ENCODE assay signal across 15 cellular contexts in the genomic region with DNA sequence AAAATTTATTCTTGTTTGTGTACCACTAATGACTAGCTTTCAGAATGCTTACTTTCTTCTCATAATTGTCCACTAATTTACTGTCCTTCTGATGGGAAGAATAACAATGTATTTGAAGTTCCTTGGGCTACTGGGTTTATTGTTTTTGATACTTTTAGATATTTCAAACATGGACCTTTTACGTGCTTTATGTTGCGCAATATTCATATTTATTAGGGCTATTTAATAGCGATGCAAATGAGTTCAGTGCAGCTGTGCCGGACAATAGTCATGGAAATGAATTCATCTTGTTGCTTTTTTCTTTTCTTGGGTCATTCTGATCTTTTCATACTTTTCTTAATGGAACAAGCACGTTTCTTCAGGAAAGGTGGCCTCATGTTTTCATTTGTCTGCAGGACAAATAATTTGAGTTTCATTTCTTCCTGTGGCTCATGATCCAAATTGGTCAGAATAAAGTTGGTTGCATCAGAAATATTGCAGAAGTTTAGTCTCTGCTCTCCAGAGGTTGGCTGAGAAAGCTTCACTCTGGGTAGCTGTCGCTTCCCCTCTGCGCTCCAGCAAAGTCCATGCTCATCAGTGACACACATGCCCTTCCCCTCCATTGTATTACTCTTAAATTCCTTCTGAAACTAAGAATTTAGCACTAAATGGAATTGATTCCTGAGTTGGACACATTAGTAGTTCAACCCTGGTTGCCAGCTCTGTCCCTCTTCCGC.
DNase-seq lines count a peak whose midpoint lies in the region; ATAC-seq and TF ChIP-seq lines count a peak whose summit lies in the region.
"Had no signal": no experiment of that assay in that cellular context is flagged by ENCODE, and none has a peak within 500 bp of the region (broad histone marks: within the 10 kb centered on the region; RNA-seq: fewer than 3 reads in every experiment).

No MANE protein-coding gene starts in this region.

- no peak for TF ChIP-seq CTCF in WTC11 (IDR thresholded peaks at IDR 0.05)
- TF ChIP-seq CTCF in fibroblast of the aortic adventitia (IDR thresholded peaks at IDR 0.05; ENCODE audit: insufficient read depth, low read length), result no peak
- no peak for TF ChIP-seq CTCF in uterus (IDR thresholded peaks at IDR 0.05)
- no peak for TF ChIP-seq CTCF in neural progenitor cell (IDR thresholded peaks at IDR 0.05)
- TF ChIP-seq CTCF in type B pancreatic cell (conservative IDR thresholded peaks at IDR 0.05), result no peak

- H3K9ac ChIP-seq in neural progenitor cell, result no peak overlapping the region

- H3K27me3 Mint-ChIP-seq in WTC11 (ENCODE audit: low read depth) (no peaks in the 10 kb centered on the region), neural progenitor cell (ENCODE audit: insufficient read depth, low read depth) (peaks cover 2% of the 10 kb centered on the region), type B pancreatic cell (no peaks in the 10 kb centered on the region)
- no peaks in the 10 kb centered on the region for H3K27me3 Mint-ChIP-seq in activated CD4-positive, alpha-beta memory T cell treated with anti-CD3 and anti-CD28 coated beads for 36 hours

- POLR2A ChIA-PET in WTC11 (lab: Charles Lee), result no interaction called here
- POLR2A ChIA-PET in activated CD4-positive, alpha-beta memory T cell treated with anti-CD3 and anti-CD28 coated beads for 36 hours (lab: Charles Lee), result no interaction called here

- H3K4me1 Mint-ChIP-seq in WTC11 (peaks cover 24% of the 10 kb centered on the region), neural progenitor cell (peaks cover 34% of the 10 kb centered on the region), type B pancreatic cell (ENCODE audit: unreplicated experiment) (peaks cover 27% of the 10 kb centered on the region)
- H3K4me1 Mint-ChIP-seq in activated CD4-positive, alpha-beta memory T cell treated with anti-CD3 and anti-CD28 coated beads for 36 hours (ENCODE audit: low read depth), result peaks cover 59% of the 10 kb centered on the region
- H3K4me1 Mint-ChIP-seq: activated B cell treated with CpG ODN at 0.5 μM for 24 hours had no signal

- H3K79me2 ChIP-seq in neural progenitor cell (ENCODE audit: low read depth), result no peaks in the 10 kb centered on the region

- no peaks in the 10 kb centered on the region for H3K27me3 ChIP-seq in uterus
- no peaks in the 10 kb centered on the region for H3K27me3 ChIP-seq in neural progenitor cell

- no peak overlapping the region for H2AFZ ChIP-seq in neural progenitor cell (replicated peaks)

- TF ChIP-seq POLR2A in uterus (IDR thresholded peaks at IDR 0.05), result no peak

- H3K36me3 Mint-ChIP-seq in WTC11, result no peaks in the 10 kb centered on the region
- H3K36me3 Mint-ChIP-seq in neural progenitor cell, result peaks cover under 1% of the 10 kb centered on the region
- no peaks in the 10 kb centered on the region for H3K36me3 Mint-ChIP-seq in activated CD4-positive, alpha-beta memory T cell treated with anti-CD3 and anti-CD28 coated beads for 36 hours
- peaks cover 1% of the 10 kb centered on the region for H3K36me3 Mint-ChIP-seq in type B pancreatic cell

- H3K9me3 Mint-ChIP-seq in WTC11 (no peaks in the 10 kb centered on the region), neural progenitor cell (peaks cover 4% of the 10 kb centered on the region), type B pancreatic cell (no peaks in the 10 kb centered on the region)
- H3K9me3 Mint-ChIP-seq in activated CD4-positive, alpha-beta memory T cell treated with anti-CD3 and anti-CD28 coated beads for 36 hours, result no peaks in the 10 kb centered on the region
- H3K9me3 Mint-ChIP-seq: activated T-cell treated with anti-CD3 and anti-CD28 coated beads, Interleukin-2, amount 50 U/mL, for 4 hours had no signal

- H3K4me3 ChIP-seq in fibroblast of the aortic adventitia (ENCODE audit: low read depth, low read length) (peak overlapping the region; percentile 32), uterus (peak overlapping the region; percentile 5 to 9), neural progenitor cell (no peak overlapping the region)

- no peak overlapping the region for H3K4me2 ChIP-seq in neural progenitor cell

- H3K9me3 ChIP-seq in uterus (no peaks in the 10 kb centered on the region), neural progenitor cell (ENCODE audit: low read depth) (no peaks in the 10 kb centered on the region)

- peaks cover 0 to 7% of the 10 kb centered on the region in 2 donors for H3K4me1 ChIP-seq in uterus
- no peaks in the 10 kb centered on the region for H3K4me1 ChIP-seq in neural progenitor cell

- H3K4me3 Mint-ChIP-seq in WTC11, result no peak overlapping the region
- H3K4me3 Mint-ChIP-seq in neural progenitor cell, result no peak overlapping the region
- H3K4me3 Mint-ChIP-seq in activated CD4-positive, alpha-beta memory T cell treated with anti-CD3 and anti-CD28 coated beads for 36 hours, result no peak overlapping the region
- H3K4me3 Mint-ChIP-seq in type B pancreatic cell, result no peak overlapping the region
- H3K4me3 Mint-ChIP-seq: activated B cell treated with CpG ODN at 0.5 μM for 24 hours; activated T-cell treated with anti-CD3 and anti-CD28 coated beads, Interleukin-2, amount 50 U/mL, for 4 hours had no signal

- DNase-seq in SIG-M5 treated with dmso at 0.1 percent for 504 hours (lab: John Stamatoyannopoulos, UW; ENCODE audit: unreplicated experiment) (peak; percentile 11), SIG-M5 (lab: John Stamatoyannopoulos, UW) (no peak), WTC11 (ENCODE audit: low spot score) (no peak), fibroblast of the aortic adventitia (ENCODE audit: low read depth) (peak; percentile 37), uterus (no peak), neural progenitor cell (ENCODE audit: low spot score) (no peak), type B pancreatic cell (ENCODE audit: extremely low spot score, unreplicated experiment) (no peak)
- DNase-seq in activated CD4-positive, alpha-beta memory T cell treated with anti-CD3 and anti-CD28 coated beads for 36 hours, result no peak
- DNase-seq: activated B cell treated with CpG ODN at 0.5 μM for 24 hours; activated T-cell treated with anti-CD3 and anti-CD28 coated beads, Interleukin-2, amount 50 U/mL, for 4 hours; DMS53; left colon; stimulated activated CD4-positive, alpha-beta T cell treated with anti-CD3 and anti-CD28 coated beads, Interleukin-2, amount 100 ng/mL, for 24 hours; stimulated activated naive CD8-positive, alpha-beta T cell treated with anti-CD3 and anti-CD28 coated beads, Interleukin-15, Interleukin-2, amounts not matched to agents 100 U/mL and 50 U/mL, for 24 hours had no signal

- H3K36me3 ChIP-seq in uterus (no peaks in the 10 kb centered on the region), neural progenitor cell (no peaks in the 10 kb centered on the region)

- intact Hi-C loops in uterus (cut with DNase I; ENCODE audit: low total_unique reads), result no loop called here
- intact Hi-C loops in activated CD4-positive, alpha-beta memory T cell treated with anti-CD3 and anti-CD28 coated beads for 36 hours (cut with micrococcal nuclease), result loop anchor here (10.0 kb wide), 1 partner anchor 244 kb away; no protein-coding TSS in a partner anchor

- H4K20me1 ChIP-seq in neural progenitor cell (ENCODE audit: low read depth), result no peaks in the 10 kb centered on the region

- no peaks in the 10 kb centered on the region for H3F3A ChIP-seq in neural progenitor cell (ENCODE audit: low read depth)

- H3K27ac Mint-ChIP-seq in WTC11 (peak overlapping the region; percentile 34), neural progenitor cell (no peak overlapping the region), type B pancreatic cell (no peak overlapping the region)
- no peak overlapping the region for H3K27ac Mint-ChIP-seq in activated CD4-positive, alpha-beta memory T cell treated with anti-CD3 and anti-CD28 coated beads for 36 hours
- H3K27ac Mint-ChIP-seq: activated B cell treated with CpG ODN at 0.5 μM for 24 hours had no signal

- CTCF ChIA-PET in WTC11 (lab: Charles Lee), result interaction anchor here (1.6 kb wide), 1 partner anchor 230 kb away, joined by 4 read pairs; no protein-coding TSS in a partner anchor
- CTCF ChIA-PET in activated CD4-positive, alpha-beta memory T cell treated with anti-CD3 and anti-CD28 coated beads for 36 hours (lab: Charles Lee), result interaction anchor here (1.1 to 2.2 kb wide), 2 partner anchors 135 to 196 kb away, joined by 3 to 7 read pairs; no protein-coding TSS in a partner anchor

- no peak for ATAC-seq in WTC11
- ATAC-seq: activated T-cell treated with anti-CD3 and anti-CD28 coated beads, Interleukin-2, amount 50 U/mL, for 4 hours; left colon; stimulated activated naive CD8-positive, alpha-beta T cell treated with anti-CD3 and anti-CD28 coated beads, Interleukin-15, Interleukin-2, amounts not matched to agents 100 U/mL and 50 U/mL, for 24 hours had no signal

- H3K27ac ChIP-seq in uterus, result peak overlapping the region; percentile 84 to 90
- no peak overlapping the region for H3K27ac ChIP-seq in neural progenitor cell
- H3K27ac ChIP-seq: 22Rv1 had no signal

TF ChIP-seq in WTC11, 78 proteins besides CTCF, POLR2A, EP300 and RAD21 (continues in another document):
- no peak for TF ChIP-seq ZNF423 (CRISPR knock-in tag; IDR thresholded peaks at IDR 0.05)
- no peak for TF ChIP-seq ZNF396 (CRISPR knock-in tag; IDR thresholded peaks at IDR 0.05; ENCODE audit: borderline replicate concordance)
- TF ChIP-seq, protein P1, sequence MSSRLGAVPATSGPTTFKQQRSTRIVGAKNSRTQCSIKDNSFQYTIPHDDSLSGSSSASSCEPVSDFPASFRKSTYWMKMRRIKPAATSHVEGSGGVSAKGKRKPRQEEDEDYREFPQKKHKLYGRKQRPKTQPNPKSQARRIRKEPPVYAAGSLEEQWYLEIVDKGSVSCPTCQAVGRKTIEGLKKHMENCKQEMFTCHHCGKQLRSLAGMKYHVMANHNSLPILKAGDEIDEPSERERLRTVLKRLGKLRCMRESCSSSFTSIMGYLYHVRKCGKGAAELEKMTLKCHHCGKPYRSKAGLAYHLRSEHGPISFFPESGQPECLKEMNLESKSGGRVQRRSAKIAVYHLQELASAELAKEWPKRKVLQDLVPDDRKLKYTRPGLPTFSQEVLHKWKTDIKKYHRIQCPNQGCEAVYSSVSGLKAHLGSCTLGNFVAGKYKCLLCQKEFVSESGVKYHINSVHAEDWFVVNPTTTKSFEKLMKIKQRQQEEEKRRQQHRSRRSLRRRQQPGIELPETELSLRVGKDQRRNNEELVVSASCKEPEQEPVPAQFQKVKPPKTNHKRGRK (CRISPR knock-in tag; IDR thresholded peaks at IDR 0.05; ENCODE audit: borderline replicate concordance), result no peak
- TF ChIP-seq TEAD4 (CRISPR knock-in tag; IDR thresholded peaks at IDR 0.05), result no peak
- TF ChIP-seq GABPB1 (CRISPR knock-in tag; IDR thresholded peaks at IDR 0.05), result no peak
- TF ChIP-seq GTF2I (CRISPR knock-in tag; conservative IDR thresholded peaks at IDR 0.05), result no peak
- no peak for TF ChIP-seq KAT7 (CRISPR knock-in tag; IDR thresholded peaks at IDR 0.05; ENCODE audit: borderline replicate concordance)
- no peak for TF ChIP-seq ZNF232 (CRISPR knock-in tag; IDR thresholded peaks at IDR 0.05)
- no peak for TF ChIP-seq FOXP1 (CRISPR knock-in tag; IDR thresholded peaks at IDR 0.05; ENCODE audit: borderline replicate concordance)
- no peak for TF ChIP-seq ZNF317 (CRISPR knock-in tag; IDR thresholded peaks at IDR 0.05; ENCODE audit: borderline replicate concordance, low read depth)
- TF ChIP-seq ZNF138 (CRISPR knock-in tag; conservative IDR thresholded peaks at IDR 0.05), result no peak
- no peak for TF ChIP-seq TCF7 (CRISPR knock-in tag; IDR thresholded peaks at IDR 0.05; ENCODE audit: low read depth)

Comparison
In these comparisons a context has a peak if more than half of its experiments do, and no peak if none do; other contexts are left out.
1. DNase-seq: peak in SIG-M5 treated with dmso at 0.1 percent for 504 hours (single experiment) and fibroblast of the aortic adventitia (single experiment); none in SIG-M5 (single experiment), WTC11 (single experiment), uterus (0 of 2), neural progenitor cell (single experiment), activated CD4-positive, alpha-beta memory T cell treated with anti-CD3 and anti-CD28 coated beads for 36 hours (single experiment) and type B pancreatic cell (single experiment).